ENCODE assay signal across 8 cellular contexts in genomic region chr10:100969175-100970075, GRCh38. TPM values are rescaled to one million over a fixed set of nuclear protein-coding genes. Genes with fewer than 3 reads are reported as not detected.
DNase-seq lines count a peak whose midpoint lies in the region; ATAC-seq and TF ChIP-seq lines count a peak whose summit lies in the region.

TSS of gene SEMA4G (plus strand) at chr10:100969504. CDS start at chr10:100972913, 3,409 bp downstream.

- peak; percentile 59 for ATAC-seq in HG02642 (IDR thresholded peaks at IDR 0.05; ENCODE audit: poor library complexity, unreplicated experiment)

- CTCF ChIA-PET in MCF 10A (lab: Yijun Ruan, JAX) = interaction anchor here (0.5 to 1.4 kb wide), 6 partner anchors 12 to 45 kb away, joined by 3 to 6 read pairs (median 4); no protein-coding TSS in a partner anchor

- no peaks in the 10 kb centered on the region for H3K79me2 ChIP-seq in SU-DHL-6 (ENCODE audit: insufficient read depth, low read length)

- H3K4me3 Mint-ChIP-seq in MCF 10A (ENCODE audit: unreplicated experiment) = peak within 1 kb of the TSS; percentile 66

- H3K9me2 ChIP-seq in SU-DHL-6 (replicated peaks; ENCODE audit: insufficient read depth, low read length) = no peaks in the 10 kb centered on the region

- H4K20me1 ChIP-seq in SU-DHL-6 (ENCODE audit: low read depth, low read length) = no peaks in the 10 kb centered on the region

- peak within 1 kb of the TSS; percentile 42 for H3K4me2 ChIP-seq in SU-DHL-6 (ENCODE audit: low read depth, low read length, poor library complexity, severe bottlenecking)

- H2AFZ ChIP-seq in SU-DHL-6 (ENCODE audit: low read depth, low read length, severe bottlenecking) = peak within 1 kb of the TSS; percentile 47

- peak; percentile 35 for DNase-seq in Daoy (ENCODE audit: low read depth)
- DNase-seq in MCF 10A (ENCODE audit: unreplicated experiment) = peak; percentile 16
- DNase-seq in iris pigment epithelial cell (ENCODE audit: low read depth) = peak; percentile 14
- peak in 2 of 3 donors; percentile 11 to 19 for DNase-seq in stimulated activated CD4-positive, alpha-beta T cell treated with anti-CD3 and anti-CD28 coated beads, Interleukin-12 subunit alpha, Interleukin-12 subunit beta, amount 100 ng/mL, for 48 hours (ENCODE audit: low read depth in 2 of 3, low spot score in 1 of 3)
- DNase-seq in NCI-H1048 (lab: John Stamatoyannopoulos, UW) = no peak
- no peak for DNase-seq in NCI-H226

- TF ChIP-seq CTCF in SU-DHL-6 (IDR thresholded peaks at IDR 0.05; ENCODE audit: insufficient read depth, low read length, poor library complexity, severe bottlenecking) (peak; percentile 53), MCF 10A (IDR thresholded peaks at IDR 0.05; ENCODE audit: unreplicated experiment) (peak; percentile 69)

- H3K36me3 Mint-ChIP-seq in MCF 10A (ENCODE audit: insufficient read depth, unreplicated experiment) = peaks cover 16% of the 10 kb centered on the region

- peak within 1 kb of the TSS; percentile 23 for H3K4me3 ChIP-seq in SU-DHL-6 (ENCODE audit: insufficient read depth, low read length, poor library complexity, severe bottlenecking)

- H3K27ac ChIP-seq in SU-DHL-6 (ENCODE audit: low read depth, low read length) = no peak within 1 kb of the TSS

- H3F3A ChIP-seq in SU-DHL-6 (ENCODE audit: insufficient read depth) = 0 out of 2 replicates have a peak, but pooled peaks cover 3% of the 10 kb centered on the region

- H3K36me3 ChIP-seq in SU-DHL-6 (ENCODE audit: low read length) = no peaks in the 10 kb centered on the region

- no peaks in the 10 kb centered on the region for H3K4me1 Mint-ChIP-seq in MCF 10A (ENCODE audit: insufficient read depth, unreplicated experiment)

- H3K27me3 ChIP-seq in SU-DHL-6 (ENCODE audit: low read length) = no peaks in the 10 kb centered on the region

- no peaks in the 10 kb centered on the region for H3K9me3 Mint-ChIP-seq in MCF 10A (ENCODE audit: unreplicated experiment)

- POLR2A ChIA-PET in MCF 10A (lab: Yijun Ruan, JAX) = interaction anchor here (1.6 kb wide), 1 partner anchor 11 kb away, joined by 3 read pairs; no protein-coding TSS in a partner anchor

- no peak within 1 kb of the TSS; the same call in 1 of the 2 replicates for H3K9ac ChIP-seq in SU-DHL-6 (ENCODE audit: low read length)

- no TSS peak for BruUV-seq in MCF 10A (replicated peaks; lab: Mats Ljungman, UMichigan)

- H3K27me3 Mint-ChIP-seq in MCF 10A (ENCODE audit: insufficient read depth, unreplicated experiment) = no peaks in the 10 kb centered on the region

- intact Hi-C loops in MCF 10A (cut with micrococcal nuclease) = no loop called here

- H3K27ac Mint-ChIP-seq in MCF 10A (ENCODE audit: low read depth, unreplicated experiment) = no peak within 1 kb of the TSS

- no peaks in the 10 kb centered on the region for H3K9me3 ChIP-seq in SU-DHL-6 (ENCODE audit: insufficient read depth, low read length)

RNA-seq across cellular contexts. Expression of gene SEMA4G, which starts in this region (rescaled TPM):
- total RNA-seq in Daoy (2014; rRNA removed; shearing (Covaris generic)) = 0.57 and 0.69 TPM in 2 replicates
- total RNA-seq in MCF 10A (2022) = 0.32 TPM in 1 of 2 replicates, not detected in the other

Comparison
In these comparisons a context has a peak if more than half of its experiments do, and no peak if none do; other contexts are left out.
1. Peak in DNase-seq in Daoy; RNA of the gene not detected or under 1 TPM.
2. Peak in DNase-seq in MCF 10A; RNA of the gene not detected or under 1 TPM.
3. DNase-seq: peak in iris pigment epithelial cell (single experiment) and stimulated activated CD4-positive, alpha-beta T cell treated with anti-CD3 and anti-CD28 coated beads, Interleukin-12 subunit alpha, Interleukin-12 subunit beta, amount 100 ng/mL, for 48 hours (2 of 3); none in NCI-H1048 (single experiment) and NCI-H226 (single experiment).